22 cellular contexts compared by ENCODE assay signal in the genomic region with DNA sequence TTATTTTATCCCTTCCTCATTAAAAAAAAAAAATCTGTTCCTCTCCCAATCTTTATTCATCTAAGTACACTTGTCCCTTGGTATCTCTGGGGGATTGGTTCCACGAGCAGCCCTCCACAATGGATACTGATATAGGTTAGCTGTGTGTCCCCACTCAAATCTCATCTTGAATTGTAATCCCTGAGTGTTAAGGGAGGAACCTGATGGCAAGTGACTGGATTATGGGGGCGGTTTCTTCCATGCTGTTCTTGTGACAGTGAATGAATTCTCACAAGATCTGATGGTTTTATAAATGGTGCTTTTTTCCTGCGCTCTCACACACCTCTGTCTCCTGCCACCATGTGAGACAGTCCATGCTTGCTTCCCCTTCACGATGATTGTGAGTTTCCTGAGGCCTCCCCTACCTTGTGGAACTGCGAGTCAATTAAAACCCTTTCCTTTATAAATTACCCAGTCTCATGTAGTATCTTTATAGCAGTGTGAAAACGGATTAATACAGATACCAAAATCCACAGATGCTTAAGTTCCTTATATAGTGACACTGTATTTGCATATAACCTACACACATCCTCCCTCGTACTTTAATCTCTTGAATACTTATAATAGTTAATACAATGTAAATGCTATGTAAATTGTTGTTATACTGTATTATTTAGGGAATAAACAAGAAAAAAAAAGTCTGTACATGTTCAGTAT.
DNase-seq lines count a peak whose midpoint lies in the region; ATAC-seq, FAIRE-seq and TF ChIP-seq lines count a peak whose summit lies in the region.
"Had no signal": no experiment of that assay in that cellular context is flagged by ENCODE, and none has a peak within 500 bp of the region (broad histone marks: within the 10 kb centered on the region; RNA-seq: fewer than 3 reads in every experiment).

No MANE protein-coding gene starts in this region.

- no peak for ATAC-seq in activated CD4-positive, alpha-beta T cell treated with anti-CD3 and anti-CD28 coated beads for 36 hours
- ATAC-seq in memory B cell (ENCODE audit: low read depth): peak; percentile 44
- no peak for ATAC-seq in HG03565 (IDR thresholded peaks at IDR 0.05; ENCODE audit: unreplicated experiment)
- ATAC-seq: A549, foreskin keratinocyte, left ventricle myocardium superior had no signal

- FAIRE-seq in GM12891 (lab: Jason Lieb, UNC): peak; percentile 38
- FAIRE-seq: A549, astrocyte, H54 had no signal

- CTCF ChIA-PET in activated CD4-positive, alpha-beta T cell treated with anti-CD3 and anti-CD28 coated beads for 36 hours (lab: Charles Lee): interaction anchor here (0.7 to 2.2 kb wide), 3 partner anchors 13 to 1214 kb away, joined by 3 to 16 read pairs (median 4); no protein-coding TSS in a partner anchor

- H3K9me3 Mint-ChIP-seq in activated CD4-positive, alpha-beta T cell treated with anti-CD3 and anti-CD28 coated beads for 36 hours (ENCODE audit: low read depth): no peaks in the 10 kb centered on the region
- H3K9me3 Mint-ChIP-seq in memory B cell: no peaks in the 10 kb centered on the region

- TF ChIP-seq POLR2A in GM12891 (IDR thresholded peaks at IDR 0.05; ENCODE audit: low read depth, low read length): peak; percentile 99

- intact Hi-C loops in activated CD4-positive, alpha-beta T cell treated with anti-CD3 and anti-CD28 coated beads for 36 hours (cut with DNase I, micrococcal nuclease): no loop called here

- no peaks in the 10 kb centered on the region for H3K36me3 Mint-ChIP-seq in activated CD4-positive, alpha-beta T cell treated with anti-CD3 and anti-CD28 coated beads for 36 hours (ENCODE audit: low read depth)
- peaks cover 2% of the 10 kb centered on the region for H3K36me3 Mint-ChIP-seq in memory B cell

- H3K4me3 Mint-ChIP-seq in activated CD4-positive, alpha-beta T cell treated with anti-CD3 and anti-CD28 coated beads for 36 hours: no peak overlapping the region
- H3K4me3 Mint-ChIP-seq in memory B cell: peak overlapping the region; percentile 33

- no peak for DNase-seq in activated CD4-positive, alpha-beta T cell treated with anti-CD3 and anti-CD28 coated beads for 36 hours
- DNase-seq in activated CD4-positive, alpha-beta T cell treated with anti-CD3 and anti-CD28 coated beads for 1 hour: no peak
- DNase-seq in GM12891 (ENCODE audit: insufficient read length, low spot score): no peak
- peak; percentile 10 for DNase-seq in SK-MEL-5 (ENCODE audit: low read depth, low spot score)
- no peak for DNase-seq in memory B cell (ENCODE audit: low spot score in 2 of 2)
- DNase-seq in NCI-H1436 treated with DMSO at 0.1 percent for 48 hours (lab: John Stamatoyannopoulos, UW): no peak
- DNase-seq in NCI-H1105 treated with DMSO at 0.1 percent for 48 hours (lab: John Stamatoyannopoulos, UW): no peak
- DNase-seq: activated CD4-positive, alpha-beta T cell treated with anti-CD3 and anti-CD28 coated beads, Interleukin-2, amount 50 U/mL, for 1 hour; activated naive CD4-positive, alpha-beta T cell treated with Interleukin-2 at 50 U/mL for 16 hours; cerebellar nuclear complex; erythroblast; foreskin keratinocyte; left ventricle myocardium superior; MM.1S; NCI-H1694; NK-92 treated with Interleukin-12 subunit alpha and Interleukin-12 subunit beta, amount 100 ng/mL, for 24 hours; occipital lobe; stimulated activated CD4-positive, alpha-beta T cell treated with anti-CD3 and anti-CD28 coated beads, Interleukin-12 subunit alpha, Interleukin-12 subunit beta, amount 100 ng/mL, for 4 hours had no signal

- POLR2A ChIA-PET in activated CD4-positive, alpha-beta T cell treated with anti-CD3 and anti-CD28 coated beads for 36 hours (lab: Charles Lee): no interaction called here

- H3K27ac Mint-ChIP-seq in activated CD4-positive, alpha-beta T cell treated with anti-CD3 and anti-CD28 coated beads for 36 hours: peak overlapping the region; percentile 22
- H3K27ac Mint-ChIP-seq in memory B cell: peak overlapping the region; percentile 75

- in situ Hi-C loops in SK-MEL-5 (cut with HindIII; ENCODE audit: low pct_unique_long_range_greater_than_20kb, low sequenced_read_pairs): no loop called here

- H3K27me3 Mint-ChIP-seq in activated CD4-positive, alpha-beta T cell treated with anti-CD3 and anti-CD28 coated beads for 36 hours: no peaks in the 10 kb centered on the region
- H3K27me3 Mint-ChIP-seq in memory B cell: no peaks in the 10 kb centered on the region

- H3K4me1 Mint-ChIP-seq in activated CD4-positive, alpha-beta T cell treated with anti-CD3 and anti-CD28 coated beads for 36 hours: peaks cover 75% of the 10 kb centered on the region
- peaks cover 55% of the 10 kb centered on the region for H3K4me1 Mint-ChIP-seq in memory B cell

TF ChIP-seq in GM12891, 5 proteins besides CTCF, POLR2A, EP300 and RAD21:
- TF ChIP-seq PAX5 (IDR thresholded peaks at IDR 0.05; ENCODE audit: insufficient read depth, low read length, severe bottlenecking) (no peak), SPI1 (IDR thresholded peaks at IDR 0.05; ENCODE audit: low read depth, low read length) (no peak), POU2F2 (IDR thresholded peaks at IDR 0.05; ENCODE audit: low read depth, low read length) (peak; percentile 93), POLR2AphosphoS5 (IDR thresholded peaks at IDR 0.05; ENCODE audit: low read depth, low read length) (peak; percentile 99), TAF1 (IDR thresholded peaks at IDR 0.05; ENCODE audit: low read depth, low read length) (no peak)
